ENCODE assay signal across 24 cellular contexts in genomic region chr19:10037367-10037766, GRCh38. TPM values are rescaled to one million over a fixed set of nuclear protein-coding genes. Genes with fewer than 3 reads are reported as not detected.
DNase-seq lines count a peak whose midpoint lies in the region; ATAC-seq, FAIRE-seq and TF ChIP-seq lines count a peak whose summit lies in the region.
"Had no signal": no experiment of that assay in that cellular context is flagged by ENCODE, and none has a peak within 500 bp of the region (broad histone marks: within the 10 kb centered on the region; RNA-seq: fewer than 3 reads in every experiment).

No MANE protein-coding gene starts in this region.

- H3K9me3 ChIP-seq in A549 = no peaks in the 10 kb centered on the region
- no peaks in the 10 kb centered on the region for H3K9me3 ChIP-seq in mucosa of descending colon
- H3K9me3 ChIP-seq: Caco-2, HAP-1 had no signal

- no peaks in the 10 kb centered on the region for H3K36me3 ChIP-seq in mucosa of descending colon (ENCODE audit: low read depth)
- H3K36me3 ChIP-seq: HAP-1 had no signal

- no peak overlapping the region for H3K27ac Mint-ChIP-seq in natural killer cell
- H3K27ac Mint-ChIP-seq: CD4-positive, alpha-beta memory T cell; HFFc6 had no signal

- H3K27ac ChIP-seq in A549 = peak overlapping the region; percentile 82 to 88

- peaks cover 13 to 21% of the 10 kb centered on the region in 2 donors for H3K27me3 Mint-ChIP-seq in natural killer cell (ENCODE audit: low read depth in 2 of 2)

- no peaks in the 10 kb centered on the region for H3K9me3 Mint-ChIP-seq in natural killer cell
- H3K9me3 Mint-ChIP-seq: CD4-positive, alpha-beta memory T cell had no signal

- TF ChIP-seq POLR2A in A549 (IDR thresholded peaks at IDR 0.05; ENCODE audit: low read length) = no peak

- TF ChIP-seq EP300 in A549 (IDR thresholded peaks at IDR 0.05) = no peak

- DNase-seq in A549 (ENCODE audit: low read depth in 1 of 2, low spot score in 1 of 2) (peak in 1 of 2 experiments; percentile 35), HT-29 (ENCODE audit: low spot score) (peak; percentile 66), left colon (peak in 1 of 2 donors; percentile 36), mucosa of descending colon (peak in 1 of 3 donors; percentile 9), frontal cortex (ENCODE audit: low spot score in 2 of 2) (no peak), natural killer cell (no peak), COLO829 (ENCODE audit: low spot score) (no peak)
- DNase-seq: 8988T; C1 segment of cervical spinal cord; CD4-positive, alpha-beta memory T cell; DMS 273 treated with DMSO at 0.1 percent for 48 hours; DMS79 treated with DMSO at 0.1 percent for 48 hours; GF-D8; GOT3; HFFc6 had no signal

- WGBS in A549 (ENCODE audit: missing lambda C conversion rate) = 20% methylated on average over 4 of the region's 4 CpGs

- peak; percentile 38 to 47; a peak in 3 of 6 replicates for ATAC-seq in A549
- peak; percentile 69 for ATAC-seq in left colon
- ATAC-seq in mucosa of descending colon = peak; percentile 79
- ATAC-seq in natural killer cell = no peak
- ATAC-seq in HG02938 (IDR thresholded peaks at IDR 0.05; ENCODE audit: unreplicated experiment) = no peak

- H3K4me3 Mint-ChIP-seq in natural killer cell = no peak overlapping the region
- H3K4me3 Mint-ChIP-seq: CD4-positive, alpha-beta memory T cell; HFFc6 had no signal

- peak overlapping the region; percentile 73 for H3K4me2 ChIP-seq in A549

- intact Hi-C loops in left colon (cut with DNase I, micrococcal nuclease) (no loop called here), mucosa of descending colon (cut with DNase I, micrococcal nuclease) (no loop called here), natural killer cell (cut with micrococcal nuclease) (no loop called here)

- FAIRE-seq in A549 (lab: Jason Lieb, UNC) (no peak), frontal cortex (lab: Jason Lieb, UNC) (no peak)
- FAIRE-seq: D721Med, GM12892, H54 had no signal

- POLR2A ChIA-PET in A549 (lab: Yijun Ruan, JAX) = no interaction called here

- no peaks in the 10 kb centered on the region for H3K4me1 Mint-ChIP-seq in natural killer cell
- H3K4me1 Mint-ChIP-seq: CD4-positive, alpha-beta memory T cell had no signal

- no peak for TF ChIP-seq RAD21 in A549 (conservative IDR thresholded peaks at IDR 0.05 in 1 of 2, IDR thresholded peaks at IDR 0.05 in 1 of 2)

- peaks cover 30% of the 10 kb centered on the region for H3K4me1 ChIP-seq in A549
- H3K4me1 ChIP-seq in mucosa of descending colon (ENCODE audit: low read depth) = no peaks in the 10 kb centered on the region
- H3K4me1 ChIP-seq: HAP-1 had no signal

- TF ChIP-seq CTCF in A549 (IDR thresholded peaks at IDR 0.05) (no peak), mucosa of descending colon (IDR thresholded peaks at IDR 0.05) (no peak), natural killer cell (IDR thresholded peaks at IDR 0.05) (no peak)

- CTCF ChIA-PET in A549 (lab: Yijun Ruan, JAX) = interaction anchor here (2.0 kb wide), 1 partner anchor 10 kb away, joined by 14 read pairs; no protein-coding TSS in a partner anchor

- H3K36me3 Mint-ChIP-seq in natural killer cell = no peaks in the 10 kb centered on the region
- H3K36me3 Mint-ChIP-seq: CD4-positive, alpha-beta memory T cell had no signal

- H3K4me3 ChIP-seq in A549 (no peak overlapping the region), mucosa of descending colon (no peak overlapping the region)
- H3K4me3 ChIP-seq: HAP-1 had no signal

TF ChIP-seq in A549, 52 proteins besides CTCF, POLR2A, EP300 and RAD21:
- TF ChIP-seq HMGXB4 (CRISPR knock-in tag; IDR thresholded peaks at IDR 0.05; ENCODE audit: borderline replicate concordance) (no peak), MYC (IDR thresholded peaks at IDR 0.05; ENCODE audit: borderline replicate concordance, low read length) (no peak), HDAC2 (IDR thresholded peaks at IDR 0.05) (no peak), CEBPB (IDR thresholded peaks at IDR 0.05) (no peak), TFCP2L1 (CRISPR knock-in tag; IDR thresholded peaks at IDR 0.05) (no peak), FOSB (CRISPR knock-in tag; IDR thresholded peaks at IDR 0.05) (no peak), ATOH8 (CRISPR knock-in tag; IDR thresholded peaks at IDR 0.05; ENCODE audit: low read depth) (no peak), KDM1A (IDR thresholded peaks at IDR 0.05; ENCODE audit: low read depth) (no peak), MAFK (IDR thresholded peaks at IDR 0.05; ENCODE audit: partially characterized antibody) (no peak), CBX2 (IDR thresholded peaks at IDR 0.05; ENCODE audit: borderline replicate concordance, low read depth) (no peak), KDM5A (IDR thresholded peaks at IDR 0.05) (no peak), BHLHE40 (IDR thresholded peaks at IDR 0.05; ENCODE audit: low read depth, low read length) (no peak)

RNA-seq across cellular contexts. Expression of gene RDH8, which starts 24.1 kb away (rescaled TPM):
- not detected in 2 replicates for polyA plus RNA-seq in A549 (2011; rRNA removed)
- not detected in 2 replicates for polyA plus RNA-seq in A549 (2012; cell fraction: cytosol; rRNA removed)
- polyA plus RNA-seq in A549 (2012; cell fraction: nucleus; rRNA removed) = not detected in 2 replicates
- polyA plus RNA-seq in A549 (2017; fragmentation: RNase III; extraction: RNeasy Plus Mini Kit Qiagen cat#74134 plus additional on column Dnase treatment) = 0.05 TPM in 1 of 3 replicates, not detected in the others
- polyA minus RNA-seq in A549 (2011; rRNA and poly(A)+ RNA removed) = not detected in 2 replicates
- total RNA-seq in HT-29 (2014; rRNA removed; shearing (Covaris generic)) = not detected in 2 replicates
- not detected for total RNA-seq in left colon
- total RNA-seq in mucosa of descending colon = not detected
- not detected for total RNA-seq in frontal cortex
- total RNA-seq in natural killer cell = not detected
- total RNA-seq: A673; Caco-2; CD4-positive, alpha-beta memory T cell; Daoy; G401; HFFc6 had no signal
- polyA plus RNA-seq: CD4-positive, alpha-beta memory T cell had no signal

RNA-seq across cellular contexts. Expression of gene COL5A3, which starts 27.1 kb away (rescaled TPM):
- polyA plus RNA-seq in A549 (2011; rRNA removed) (0.11 and 0.12 TPM in 2 replicates), A549 (2017; fragmentation: RNase III; extraction: RNeasy Plus Mini Kit Qiagen cat#74134 plus additional on column Dnase treatment) (0.24 to 0.47 TPM (median 0.36 TPM) in 3 replicates)
- 0.07 and 0.09 TPM in 2 replicates for polyA plus RNA-seq in A549 (2012; cell fraction: cytosol; rRNA removed)
- polyA plus RNA-seq in A549 (2012; cell fraction: nucleus; rRNA removed) = 0.24 and 0.36 TPM in 2 replicates
- 0.10 and 0.12 TPM in 2 replicates for polyA minus RNA-seq in A549 (2011; rRNA and poly(A)+ RNA removed)
- total RNA-seq in HT-29 (2014; rRNA removed; shearing (Covaris generic)) = not detected in 2 replicates
- total RNA-seq in left colon (1 to 10 TPM; 2.9 to 4.0 TPM), mucosa of descending colon (1 to 10 TPM; 1.9 to 7.2 (median 5.5) TPM), frontal cortex (0.82 TPM), natural killer cell (1 to 10 TPM in 1 of 3 donors, under 1 TPM in 2; 0.33 to 6.6 (median 0.63) TPM)
- total RNA-seq: Caco-2, G401 had no signal

RNA-seq across cellular contexts. Expression of gene SHFL, which starts 48.8 kb away (rescaled TPM):
- polyA plus RNA-seq in A549 (2011; rRNA removed) (9.1 and 10.1 TPM in 2 replicates), A549 (2017; fragmentation: RNase III; extraction: RNeasy Plus Mini Kit Qiagen cat#74134 plus additional on column Dnase treatment) (10.5 to 16.4 TPM (median 12.5 TPM) in 3 replicates)
- 11.7 and 14.0 TPM in 2 replicates for polyA plus RNA-seq in A549 (2012; cell fraction: cytosol; rRNA removed)
- 33.6 and 40.8 TPM in 2 replicates for polyA plus RNA-seq in A549 (2012; cell fraction: nucleus; rRNA removed)
- polyA minus RNA-seq in A549 (2011; rRNA and poly(A)+ RNA removed) = 6.4 and 7.7 TPM in 2 replicates
- total RNA-seq in HT-29 (2014; rRNA removed; shearing (Covaris generic)) = 12.9 and 16.9 TPM in 2 replicates
- total RNA-seq in left colon (10 to 100 TPM; 18.3 to 27.9 TPM), mucosa of descending colon (10 to 100 TPM; 26.9 to 41.5 (median 28.1) TPM), frontal cortex (3.3 TPM), natural killer cell (100 to 1,000 TPM; 107 to 111 (median 107) TPM)

Comparison
In these comparisons a context has a peak if more than half of its experiments do, and no peak if none do; other contexts are left out.
1. ATAC-seq: peak in A549 (2 of 2), left colon (single experiment) and mucosa of descending colon (single experiment); none in natural killer cell (0 of 3) and HG02938 (single experiment).